8 cellular contexts compared by ENCODE assay signal in genomic region chr10:93465806-93466675, GRCh38. TPM values are rescaled to one million over a fixed set of nuclear protein-coding genes. Genes with fewer than 3 reads are reported as not detected.
DNase-seq lines count a peak whose midpoint lies in the region; ATAC-seq and TF ChIP-seq lines count a peak whose summit lies in the region.

No MANE protein-coding gene starts in this region.

- H3K36me3 Mint-ChIP-seq in WTC11: no peaks in the 10 kb centered on the region

- peak overlapping the region; percentile 67 to 94 (median 85) for H3K27ac ChIP-seq in skin epidermis

- intact Hi-C loops in left cardiac atrium (cut with DNase I): loop anchor here in 1 of 2 donors (2.0 kb wide), 1 partner anchor 29 kb away; no protein-coding TSS in a partner anchor

- H3K4me3 ChIP-seq in skin epidermis: no peak overlapping the region

- peaks cover 14% of the 10 kb centered on the region for H3K4me1 Mint-ChIP-seq in WTC11

- no peak overlapping the region for H3K4me3 Mint-ChIP-seq in WTC11

- CTCF ChIA-PET in WTC11 (lab: Charles Lee): interaction anchor here (1.0 to 2.2 kb wide), 2 partner anchors 25 to 90 kb away, joined by 3 to 7 read pairs; no protein-coding TSS in a partner anchor

- ATAC-seq in WTC11 (peak; percentile 63), left cardiac atrium (peak; percentile 82 to 91), HG03442 (IDR thresholded peaks at IDR 0.05; ENCODE audit: unreplicated experiment) (no peak), GM21619 (IDR thresholded peaks at IDR 0.05; ENCODE audit: unreplicated experiment) (no peak)

- TF ChIP-seq CTCF in WTC11 (IDR thresholded peaks at IDR 0.05): no peak

- DNase-seq in SIG-M5 treated with dmso at 0.1 percent for 504 hours (lab: John Stamatoyannopoulos, UW; ENCODE audit: unreplicated experiment) (peak; percentile 78), SIG-M5 (lab: John Stamatoyannopoulos, UW) (no peak), WTC11 (ENCODE audit: low spot score) (no peak), left cardiac atrium (peak; percentile 84)
- no peak for DNase-seq in activated CD4-positive, alpha-beta T cell treated with anti-CD3 and anti-CD28 coated beads for 1 hour

- H3K9me3 Mint-ChIP-seq in WTC11: peaks cover 3% of the 10 kb centered on the region; the same call in 1 of the 2 replicates

- POLR2A ChIA-PET in WTC11 (lab: Charles Lee): interaction anchor here (0.5 kb wide), 1 partner anchor 34 kb away, joined by 3 read pairs; no protein-coding TSS in a partner anchor

- H3K27me3 Mint-ChIP-seq in WTC11 (ENCODE audit: low read depth): no peaks in the 10 kb centered on the region

- no peak overlapping the region for H3K27ac Mint-ChIP-seq in WTC11

TF ChIP-seq in WTC11, 78 proteins besides CTCF, POLR2A, EP300 and RAD21:
- no peak for TF ChIP-seq GTF2I (CRISPR knock-in tag; conservative IDR thresholded peaks at IDR 0.05)
- no peak for TF ChIP-seq GABPB1 (CRISPR knock-in tag; IDR thresholded peaks at IDR 0.05)
- no peak for TF ChIP-seq SOX15 (CRISPR knock-in tag; IDR thresholded peaks at IDR 0.05)
- no peak for TF ChIP-seq OVOL2 (CRISPR knock-in tag; IDR thresholded peaks at IDR 0.05; ENCODE audit: borderline replicate concordance)
- TF ChIP-seq FOXP1 (CRISPR knock-in tag; IDR thresholded peaks at IDR 0.05; ENCODE audit: borderline replicate concordance): no peak
- TF ChIP-seq, protein P1, sequence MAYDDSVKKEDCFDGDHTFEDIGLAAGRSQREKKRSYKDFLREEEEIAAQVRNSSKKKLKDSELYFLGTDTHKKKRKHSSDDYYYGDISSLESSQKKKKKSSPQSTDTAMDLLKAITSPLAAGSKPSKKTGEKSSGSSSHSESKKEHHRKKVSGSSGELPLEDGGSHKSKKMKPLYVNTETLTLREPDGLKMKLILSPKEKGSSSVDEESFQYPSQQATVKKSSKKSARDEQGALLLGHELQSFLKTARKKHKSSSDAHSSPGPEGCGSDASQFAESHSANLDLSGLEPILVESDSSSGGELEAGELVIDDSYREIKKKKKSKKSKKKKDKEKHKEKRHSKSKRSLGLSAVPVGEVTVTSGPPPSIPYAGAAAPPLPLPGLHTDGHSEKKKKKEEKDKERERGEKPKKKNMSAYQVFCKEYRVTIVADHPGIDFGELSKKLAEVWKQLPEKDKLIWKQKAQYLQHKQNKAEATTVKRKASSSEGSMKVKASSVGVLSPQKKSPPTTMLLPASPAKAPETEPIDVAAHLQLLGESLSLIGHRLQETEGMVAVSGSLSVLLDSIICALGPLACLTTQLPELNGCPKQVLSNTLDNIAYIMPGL (CRISPR knock-in tag; IDR thresholded peaks at IDR 0.05): no peak
- no peak for TF ChIP-seq ELF4 (CRISPR knock-in tag; IDR thresholded peaks at IDR 0.05; ENCODE audit: low read depth)
- no peak for TF ChIP-seq ZBTB21 (CRISPR knock-in tag; IDR thresholded peaks at IDR 0.05; ENCODE audit: borderline replicate concordance)
- no peak for TF ChIP-seq IRF2 (CRISPR knock-in tag; IDR thresholded peaks at IDR 0.05; ENCODE audit: borderline replicate concordance, low read depth)
- no peak for TF ChIP-seq FOXJ3 (CRISPR knock-in tag; IDR thresholded peaks at IDR 0.05; ENCODE audit: borderline replicate concordance)
- TF ChIP-seq CREB1 (CRISPR knock-in tag; IDR thresholded peaks at IDR 0.05): no peak

RNA-seq across cellular contexts. Expression of gene MYOF, which starts 16.1 kb away (rescaled TPM):
- total RNA-seq in WTC11 (2021): 1.4 to 2.2 TPM (median 1.8 TPM) in 3 replicates
- total RNA-seq in left cardiac atrium: 10 to 100 TPM; 24.3 to 33.0 TPM

RNA-seq across cellular contexts. Expression of gene CEP55, which starts 30.4 kb away (rescaled TPM):
- total RNA-seq in WTC11 (2021) (15.7 to 17.3 TPM (median 15.8 TPM) in 3 replicates), left cardiac atrium (1 to 10 TPM in 1 of 2 donors, under 1 TPM in 1; 0.24 to 1.7 TPM)

Comparison
In these comparisons a context has a peak if more than half of its experiments do, and no peak if none do; other contexts are left out.
1. DNase-seq: peak in SIG-M5 treated with dmso at 0.1 percent for 504 hours (single experiment) and left cardiac atrium (single experiment); none in SIG-M5 (single experiment), WTC11 (single experiment) and activated CD4-positive, alpha-beta T cell treated with anti-CD3 and anti-CD28 coated beads for 1 hour (single experiment).
2. ATAC-seq: peak in WTC11 (single experiment) and left cardiac atrium (2 of 2); none in HG03442 (single experiment) and GM21619 (single experiment).